In the genomic region with DNA sequence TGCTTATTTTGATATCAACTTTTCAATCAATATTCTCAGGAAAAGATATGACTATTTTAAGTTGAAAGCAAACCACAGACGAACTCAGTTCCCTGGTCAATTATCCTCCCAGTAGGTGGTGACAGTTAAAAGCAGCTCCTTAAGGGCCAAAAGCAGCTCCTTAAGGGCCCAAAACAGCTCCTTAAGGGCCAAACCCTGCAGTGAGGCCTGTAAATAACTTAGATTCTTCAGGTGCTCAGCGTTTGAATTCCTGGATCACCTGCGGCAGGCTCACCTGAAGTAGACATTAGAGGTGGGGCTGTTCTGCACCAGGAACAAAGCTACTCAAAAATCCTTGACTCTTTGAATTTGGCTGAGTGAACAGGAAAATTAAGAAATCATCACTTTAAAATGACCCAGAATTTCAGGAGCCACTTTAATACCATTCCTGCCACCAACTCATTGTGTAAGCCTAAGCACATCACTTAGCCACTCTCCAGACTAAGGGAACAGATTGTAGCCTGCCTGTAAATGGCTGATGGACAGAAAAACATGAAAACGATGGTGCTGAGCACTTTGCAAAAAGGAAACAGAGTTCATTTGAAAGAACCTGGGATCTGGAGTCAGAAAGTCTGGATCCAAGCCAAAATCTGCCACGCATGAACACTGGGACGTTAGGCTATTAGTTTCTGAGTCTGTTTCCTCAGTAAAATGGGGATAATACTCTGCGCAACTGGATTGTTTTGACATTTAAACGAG, we compare ENCODE assay signal across 15 cellular contexts.
DNase-seq lines count a peak whose midpoint lies in the region; ATAC-seq and TF ChIP-seq lines count a peak whose summit lies in the region.
"Had no signal": no experiment of that assay in that cellular context is flagged by ENCODE, and none has a peak within 500 bp of the region (broad histone marks: within the 10 kb centered on the region; RNA-seq: fewer than 3 reads in every experiment).

No MANE protein-coding gene starts in this region.

- POLR2A ChIA-PET in activated CD8-positive, alpha-beta T cell treated with anti-CD3 and anti-CD28 coated beads for 36 hours (lab: Charles Lee) = no interaction called here

- H3K27me3 Mint-ChIP-seq in activated CD8-positive, alpha-beta T cell treated with anti-CD3 and anti-CD28 coated beads for 36 hours = peaks cover 6% of the 10 kb centered on the region
- H3K27me3 Mint-ChIP-seq: dendritic cell treated with granulocyte-macrophage colony-stimulating factor and Interleukin-4, amounts not matched to agents 40 ng/mL and 50 ng/mL, for 4 days had no signal

- H3K4me1 Mint-ChIP-seq in activated CD8-positive, alpha-beta T cell treated with anti-CD3 and anti-CD28 coated beads for 36 hours (ENCODE audit: low read depth) = no peaks in the 10 kb centered on the region
- H3K4me1 Mint-ChIP-seq: activated naive CD8-positive, alpha-beta T cell treated with anti-CD3 and anti-CD28 coated beads, Interleukin-2, amount 50 U/mL, for 24 hours had no signal

- no peak for TF ChIP-seq CTCF in VCaP (conservative IDR thresholded peaks at IDR 0.05)
- no peak for TF ChIP-seq CTCF in left lung (IDR thresholded peaks at IDR 0.05)
- TF ChIP-seq CTCF in activated CD8-positive, alpha-beta T cell treated with anti-CD3 and anti-CD28 coated beads for 36 hours (IDR thresholded peaks at IDR 0.05) = no peak

- no peaks in the 10 kb centered on the region for H3K27me3 ChIP-seq in left lung
- H3K27me3 ChIP-seq: gastroesophageal sphincter, SJSA1 had no signal

- no peaks in the 10 kb centered on the region for H3K36me3 ChIP-seq in left lung
- H3K36me3 ChIP-seq: gastroesophageal sphincter, left ventricle myocardium inferior, SJSA1 had no signal

- no peaks in the 10 kb centered on the region for H3K9me3 Mint-ChIP-seq in activated CD8-positive, alpha-beta T cell treated with anti-CD3 and anti-CD28 coated beads for 36 hours
- H3K9me3 Mint-ChIP-seq: activated naive CD8-positive, alpha-beta T cell treated with anti-CD3 and anti-CD28 coated beads, Interleukin-2, amount 50 U/mL, for 24 hours; dendritic cell treated with granulocyte-macrophage colony-stimulating factor and Interleukin-4, amounts not matched to agents 40 ng/mL and 50 ng/mL, for 4 days had no signal

- no peaks in the 10 kb centered on the region for H3K4me1 ChIP-seq in left lung
- H3K4me1 ChIP-seq: gastroesophageal sphincter, left ventricle myocardium inferior, SJSA1 had no signal

- no peak overlapping the region for H3K27ac Mint-ChIP-seq in activated CD8-positive, alpha-beta T cell treated with anti-CD3 and anti-CD28 coated beads for 36 hours
- H3K27ac Mint-ChIP-seq: activated naive CD8-positive, alpha-beta T cell treated with anti-CD3 and anti-CD28 coated beads, Interleukin-2, amount 50 U/mL, for 24 hours; dendritic cell treated with granulocyte-macrophage colony-stimulating factor and Interleukin-4, amounts not matched to agents 40 ng/mL and 50 ng/mL, for 4 days had no signal

- intact Hi-C loops in left lung (cut with DNase I) = no loop called here
- intact Hi-C loops in activated CD8-positive, alpha-beta T cell treated with anti-CD3 and anti-CD28 coated beads for 36 hours (cut with micrococcal nuclease) = no loop called here

- ATAC-seq in left lung = peak; percentile 95
- ATAC-seq in stimulated activated naive CD8-positive, alpha-beta T cell treated with anti-CD3 and anti-CD28 coated beads, Interleukin-15, Interleukin-2, amounts not matched to agents 100 U/mL and 50 U/mL, for 24 hours = no peak
- no peak for ATAC-seq in GM19467 (IDR thresholded peaks at IDR 0.05; ENCODE audit: unreplicated experiment)
- ATAC-seq in activated CD8-positive, alpha-beta T cell treated with anti-CD3 and anti-CD28 coated beads for 36 hours = no peak
- no peak for ATAC-seq in HG03457 (IDR thresholded peaks at IDR 0.05; ENCODE audit: unreplicated experiment)
- ATAC-seq: activated naive CD8-positive, alpha-beta T cell treated with anti-CD3 and anti-CD28 coated beads, Interleukin-2, amount 50 U/mL, for 24 hours; gastroesophageal sphincter had no signal

- no peaks in the 10 kb centered on the region for H3K36me3 Mint-ChIP-seq in activated CD8-positive, alpha-beta T cell treated with anti-CD3 and anti-CD28 coated beads for 36 hours (ENCODE audit: low read depth)

- H3K27ac ChIP-seq in VCaP (peak overlapping the region; percentile 25), left lung (peak overlapping the region; percentile 33 to 45)
- H3K27ac ChIP-seq: gastroesophageal sphincter, left ventricle myocardium inferior, SJSA1 had no signal

- CTCF ChIA-PET in activated CD8-positive, alpha-beta T cell treated with anti-CD3 and anti-CD28 coated beads for 36 hours (lab: Charles Lee) = interaction anchor here (1.0 kb wide), 1 partner anchor 11 kb away, joined by 3 read pairs; no protein-coding TSS in a partner anchor

- no peak overlapping the region for H3K4me3 Mint-ChIP-seq in activated CD8-positive, alpha-beta T cell treated with anti-CD3 and anti-CD28 coated beads for 36 hours
- H3K4me3 Mint-ChIP-seq: activated naive CD8-positive, alpha-beta T cell treated with anti-CD3 and anti-CD28 coated beads, Interleukin-2, amount 50 U/mL, for 24 hours; dendritic cell treated with granulocyte-macrophage colony-stimulating factor and Interleukin-4, amounts not matched to agents 40 ng/mL and 50 ng/mL, for 4 days had no signal

- DNase-seq in COLO668 (lab: John Stamatoyannopoulos, UW; ENCODE audit: unreplicated experiment) (peak; percentile 24), NCI-H128 (lab: John Stamatoyannopoulos, UW; ENCODE audit: unreplicated experiment) (peak; percentile 35), left lung (peak in 1 of 2 donors; percentile 63)
- no peak for DNase-seq in stimulated activated naive CD8-positive, alpha-beta T cell treated with anti-CD3 and anti-CD28 coated beads, Interleukin-15, Interleukin-2, amounts not matched to agents 100 U/mL and 50 U/mL, for 24 hours
- no peak for DNase-seq in activated CD8-positive, alpha-beta T cell treated with anti-CD3 and anti-CD28 coated beads for 36 hours
- DNase-seq: activated CD4-positive, CD25-positive, alpha-beta regulatory T cell; activated CD8-positive, alpha-beta memory T cell treated with anti-CD3 and anti-CD28 coated beads, Interleukin-2, amount 50 U/mL, for 48 hours; activated naive CD8-positive, alpha-beta T cell treated with anti-CD3 and anti-CD28 coated beads, Interleukin-2, amount 50 U/mL, for 24 hours; left ventricle myocardium inferior had no signal

- H3K9me3 ChIP-seq in left lung = no peaks in the 10 kb centered on the region
- H3K9me3 ChIP-seq: left ventricle myocardium inferior, SJSA1 had no signal

- H3K4me3 ChIP-seq in left lung = no peak overlapping the region
- H3K4me3 ChIP-seq: gastroesophageal sphincter, left ventricle myocardium inferior, SJSA1 had no signal

Comparison
In these comparisons a context has a peak if more than half of its experiments do, and no peak if none do; other contexts are left out.
1. DNase-seq: peak in COLO668 (single experiment) and NCI-H128 (single experiment); none in stimulated activated naive CD8-positive, alpha-beta T cell treated with anti-CD3 and anti-CD28 coated beads, Interleukin-15, Interleukin-2, amounts not matched to agents 100 U/mL and 50 U/mL, for 24 hours (single experiment) and activated CD8-positive, alpha-beta T cell treated with anti-CD3 and anti-CD28 coated beads for 36 hours (single experiment).